21 cellular contexts compared by ENCODE assay signal in genomic region chr13:64088491-64088890, GRCh38.
DNase-seq lines count a peak whose midpoint lies in the region; ATAC-seq and TF ChIP-seq lines count a peak whose summit lies in the region.
"Had no signal": no experiment of that assay in that cellular context is flagged by ENCODE, and none has a peak within 500 bp of the region (broad histone marks: within the 10 kb centered on the region; RNA-seq: fewer than 3 reads in every experiment).

No MANE protein-coding gene starts in this region.

- no peak for ATAC-seq in HG02981 (IDR thresholded peaks at IDR 0.05; ENCODE audit: unreplicated experiment)
- ATAC-seq: GM12878, GM23338, HCT116 had no signal

- 85 to 89% methylated on average over 2 of the region's 2 CpGs for WGBS in sigmoid colon, 2 donors

- intact Hi-C loops in sigmoid colon (cut with DNase I), result no loop called here

- TF ChIP-seq CTCF in SU-DHL-6 (IDR thresholded peaks at IDR 0.05; ENCODE audit: insufficient read depth, low read length, poor library complexity, severe bottlenecking) (no peak), sigmoid colon (IDR thresholded peaks at IDR 0.05) (no peak)

- H4K20me1 ChIP-seq in SU-DHL-6 (ENCODE audit: low read depth, low read length), result no peaks in the 10 kb centered on the region
- H4K20me1 ChIP-seq: BLaER1 treated with 17β-estradiol and CSF1 and Interleukin-3, amounts not matched to agents 10 nM and 100 nM had no signal

- H3F3A ChIP-seq in SU-DHL-6 (ENCODE audit: insufficient read depth), result no peaks in the 10 kb centered on the region

- no peak overlapping the region for H3K4me2 ChIP-seq in SU-DHL-6 (ENCODE audit: low read depth, low read length, poor library complexity, severe bottlenecking)
- H3K4me2 ChIP-seq: BLaER1 treated with 17β-estradiol and CSF1 and Interleukin-3, amounts not matched to agents 10 nM and 100 nM; GM23338 had no signal

- no peaks in the 10 kb centered on the region for H3K79me2 ChIP-seq in SU-DHL-6 (ENCODE audit: insufficient read depth, low read length)

- no peaks in the 10 kb centered on the region; the same call in 1 of the 2 replicates for H3K9me3 ChIP-seq in SU-DHL-6 (ENCODE audit: insufficient read depth, low read length)
- H3K9me3 ChIP-seq in sigmoid colon, result no peaks in the 10 kb centered on the region
- H3K9me3 ChIP-seq: BE2C had no signal

- H3K4me1 ChIP-seq in sigmoid colon, result no peaks in the 10 kb centered on the region
- H3K4me1 ChIP-seq: BE2C had no signal

- H3K27ac ChIP-seq in SU-DHL-6 (ENCODE audit: low read depth, low read length), result no peak overlapping the region
- no peak overlapping the region for H3K27ac ChIP-seq in sigmoid colon
- H3K27ac ChIP-seq: 22Rv1; BLaER1 treated with 17β-estradiol and CSF1 and Interleukin-3, amounts not matched to agents 10 nM and 100 nM had no signal

- DNase-seq in NCI-H1105 treated with DMSO at 0.1 percent for 48 hours (lab: John Stamatoyannopoulos, UW) (peak; percentile 27), NCI-H1105 (lab: John Stamatoyannopoulos, UW) (no peak), NCI-H146 treated with DMSO at 0.1 percent for 48 hours (lab: John Stamatoyannopoulos, UW; ENCODE audit: unreplicated experiment) (peak; percentile 73), sigmoid colon (no peak)
- DNase-seq: ACHN; AML-193; BE2C; CD4-positive, alpha-beta T cell; CD8-positive, alpha-beta memory T cell; DMS 273 treated with DMSO at 0.1 percent for 48 hours; DMS79; EL; GDM1; H9 had no signal

- H3K9ac ChIP-seq in SU-DHL-6 (ENCODE audit: low read length), result no peak overlapping the region
- H3K9ac ChIP-seq: BLaER1 treated with 17β-estradiol and CSF1 and Interleukin-3, amounts not matched to agents 10 nM and 100 nM had no signal

- H3K36me3 ChIP-seq in SU-DHL-6 (ENCODE audit: low read length) (0 out of 2 replicates have a peak, but pooled peaks cover 2% of the 10 kb centered on the region), sigmoid colon (no peaks in the 10 kb centered on the region)
- H3K36me3 ChIP-seq: BE2C; BLaER1 treated with 17β-estradiol and CSF1 and Interleukin-3, amounts not matched to agents 10 nM and 100 nM had no signal

- peak overlapping the region; percentile 35 for H2AFZ ChIP-seq in SU-DHL-6 (ENCODE audit: low read depth, low read length, severe bottlenecking)
- H2AFZ ChIP-seq: GM23338 had no signal

- H3K4me3 ChIP-seq in SU-DHL-6 (ENCODE audit: insufficient read depth, low read length, poor library complexity, severe bottlenecking) (no peak overlapping the region), sigmoid colon (no peak overlapping the region)
- H3K4me3 ChIP-seq: BLaER1 treated with 17β-estradiol and CSF1 and Interleukin-3, amounts not matched to agents 10 nM and 100 nM; GM12878; GM23338 had no signal

- TF ChIP-seq POLR2A in sigmoid colon (IDR thresholded peaks at IDR 0.05), result no peak

- TF ChIP-seq EP300 in sigmoid colon (IDR thresholded peaks at IDR 0.05), result no peak

- H3K27me3 ChIP-seq in SU-DHL-6 (ENCODE audit: low read length) (no peaks in the 10 kb centered on the region), sigmoid colon (no peaks in the 10 kb centered on the region)
- H3K27me3 ChIP-seq: BE2C; BLaER1 treated with 17β-estradiol and CSF1 and Interleukin-3, amounts not matched to agents 10 nM and 100 nM had no signal

- H3K9me2 ChIP-seq in SU-DHL-6 (replicated peaks; ENCODE audit: insufficient read depth, low read length), result no peaks in the 10 kb centered on the region

Comparison
In these comparisons a context has a peak if more than half of its experiments do, and no peak if none do; other contexts are left out.
1. DNase-seq: peak in NCI-H1105 treated with DMSO at 0.1 percent for 48 hours (single experiment) and NCI-H146 treated with DMSO at 0.1 percent for 48 hours (single experiment); none in NCI-H1105 (single experiment) and sigmoid colon (single experiment).